Comparison of ENCODE assay signal across 8 cellular contexts in genomic region chr19:13881231-13881691, GRCh38. TPM values are rescaled to one million over a fixed set of nuclear protein-coding genes. Genes with fewer than 3 reads are reported as not detected.
DNase-seq lines count a peak whose midpoint lies in the region; ATAC-seq, FAIRE-seq and TF ChIP-seq lines count a peak whose summit lies in the region.

No MANE protein-coding gene starts in this region.

- ATAC-seq in GM23338: peak; percentile 62
- ATAC-seq in GM21786 (IDR thresholded peaks at IDR 0.05; ENCODE audit: unreplicated experiment): no peak

- H3K9me3 Mint-ChIP-seq in GM23338: no peaks in the 10 kb centered on the region

- H3K4me3 ChIP-seq in GM23338 (peak overlapping the region; percentile 50; the same call in 1 of the 2 replicates), SJCRH30 (peak overlapping the region; percentile 20), esophagus squamous epithelium (no peak overlapping the region)

- H3K27ac ChIP-seq in GM23338 (ENCODE audit: low read depth): peak overlapping the region; percentile 87; the same call in 1 of the 2 replicates
- peak overlapping the region; percentile 55; the same call in 1 of the 2 replicates for H3K27ac ChIP-seq in SJCRH30
- H3K27ac ChIP-seq in esophagus squamous epithelium: peak overlapping the region; percentile 89 to 95 (median 90)

- TF ChIP-seq CTCF in GM23338 (conservative IDR thresholded peaks at IDR 0.05; ENCODE audit: low read depth in 2 of 2) (0 out of 4 replicates have a peak, but pooled peaks of 1 of the 2 experiments have one; percentile 13), esophagus squamous epithelium (IDR thresholded peaks at IDR 0.05) (no peak)

- no peaks in the 10 kb centered on the region for H3K36me3 Mint-ChIP-seq in GM23338 (ENCODE audit: low read depth)

- H3K27me3 Mint-ChIP-seq in GM23338 (ENCODE audit: insufficient read depth, low read depth, poor library complexity): peaks cover 7% of the 10 kb centered on the region

- peak overlapping the region; percentile 52; the same call in 1 of the 2 replicates for H2AFZ ChIP-seq in GM23338

- intact Hi-C loops in esophagus squamous epithelium (cut with DNase I): loop anchor here (10.0 kb wide), 1 partner anchor 194 kb away; the partner anchor contains the start of gene MISP3

- H3K27me3 ChIP-seq in GM23338 (ENCODE audit: insufficient read depth) (peaks cover 15% of the 10 kb centered on the region), SJCRH30 (peaks cover 2% of the 10 kb centered on the region; the same call in 1 of the 2 replicates), esophagus squamous epithelium (no peaks in the 10 kb centered on the region)

- no peaks in the 10 kb centered on the region for H3K79me2 ChIP-seq in GM23338 (replicated peaks; ENCODE audit: insufficient read depth)

- WGBS in esophagus squamous epithelium, 2 donors: 31 to 72% methylated on average over 2 to 4 of the region's 12 CpGs

- peak overlapping the region; percentile 17; the same call in 2 of the 3 replicates for H3K4me3 Mint-ChIP-seq in GM23338

- peak overlapping the region; percentile 78 for H3K27ac Mint-ChIP-seq in GM23338

- H3K36me3 ChIP-seq in GM23338 (ENCODE audit: insufficient read depth) (no peaks in the 10 kb centered on the region), SJCRH30 (no peaks in the 10 kb centered on the region), esophagus squamous epithelium (no peaks in the 10 kb centered on the region)

- no peak for TF ChIP-seq POLR2A in esophagus squamous epithelium (IDR thresholded peaks at IDR 0.05)
- no peak for TF ChIP-seq POLR2A in GM12891 (IDR thresholded peaks at IDR 0.05; ENCODE audit: low read depth, low read length)

- H3K4me2 ChIP-seq in GM23338: peak overlapping the region; percentile 80

- H3K9me3 ChIP-seq in SJCRH30 (replicated peaks) (no peaks in the 10 kb centered on the region), esophagus squamous epithelium (no peaks in the 10 kb centered on the region)

- FAIRE-seq in GM12891 (lab: Jason Lieb, UNC) (no peak), frontal cortex (lab: Jason Lieb, UNC) (no peak)

- H4K20me1 ChIP-seq in GM23338 (replicated peaks; ENCODE audit: insufficient read depth): no peaks in the 10 kb centered on the region

- no peaks in the 10 kb centered on the region for H3K9me2 ChIP-seq in GM23338 (ENCODE audit: insufficient read depth)

- H3K4me1 Mint-ChIP-seq in GM23338: peaks cover 26% of the 10 kb centered on the region

- H3K4me1 ChIP-seq in GM23338 (ENCODE audit: insufficient read depth) (peaks cover 19% of the 10 kb centered on the region), SJCRH30 (peaks cover 18% of the 10 kb centered on the region), esophagus squamous epithelium (peaks cover 29 to 69% (median 41%) of the 10 kb centered on the region in 3 donors)

- DNase-seq in GM23338 (ENCODE audit: low spot score): peak; percentile 80
- peak; percentile 93 to 96 for DNase-seq in SJCRH30
- no peak for DNase-seq in esophagus squamous epithelium (lab: John Stamatoyannopoulos, UW)
- peak; percentile 55 for DNase-seq in stimulated activated CD8-positive, alpha-beta memory T cell treated with anti-CD3 and anti-CD28 coated beads, Interleukin-4, amount 100 ng/mL, for 48 hours
- DNase-seq in cerebellar cortex (ENCODE audit: low spot score): no peak
- no peak for DNase-seq in GM12891 (ENCODE audit: insufficient read length, low spot score)
- DNase-seq in frontal cortex (ENCODE audit: low spot score in 2 of 2): no peak

- H3F3A ChIP-seq in GM23338 (replicated peaks; ENCODE audit: low read depth): peaks cover 8% of the 10 kb centered on the region

TF ChIP-seq in GM23338, 12 proteins besides CTCF, POLR2A, EP300 and RAD21 (continues in another document):
- no peak for TF ChIP-seq ZNF331 (CRISPR knock-in tag; IDR thresholded peaks at IDR 0.05; ENCODE audit: low read depth)
- TF ChIP-seq STAT1 (IDR thresholded peaks at IDR 0.05; ENCODE audit: unreplicated experiment): no peak
- TF ChIP-seq ETS1 (IDR thresholded peaks at IDR 0.05): no peak
- no peak for TF ChIP-seq EZH2phosphoT487 (IDR thresholded peaks at IDR 0.05; ENCODE audit: unreplicated experiment)
- TF ChIP-seq JUNB (IDR thresholded peaks at IDR 0.05; ENCODE audit: unreplicated experiment): no peak
- no peak for TF ChIP-seq POLR2AphosphoS5 (IDR thresholded peaks at IDR 0.05; ENCODE audit: low read depth)

TF ChIP-seq in GM12891, 5 proteins besides CTCF, POLR2A, EP300 and RAD21:
- TF ChIP-seq PAX5 (IDR thresholded peaks at IDR 0.05; ENCODE audit: insufficient read depth, low read length, severe bottlenecking) (no peak), POLR2AphosphoS5 (IDR thresholded peaks at IDR 0.05; ENCODE audit: low read depth, low read length) (no peak), TAF1 (IDR thresholded peaks at IDR 0.05; ENCODE audit: low read depth, low read length) (no peak), POU2F2 (IDR thresholded peaks at IDR 0.05; ENCODE audit: low read depth, low read length) (no peak), SPI1 (IDR thresholded peaks at IDR 0.05; ENCODE audit: low read depth, low read length) (no peak)

RNA-seq across cellular contexts. Expression of gene NANOS3, which starts 4.3 kb away (rescaled TPM):
- not detected in 2 replicates for total RNA-seq in GM23338 (2014; rRNA removed; shearing (Covaris generic))
- polyA plus RNA-seq in GM23338 (2016; fragmentation: Nextera tagmentation; extraction: Ambion mirVana): not detected in 2 replicates
- 1.3 and 2.3 TPM in 2 replicates for total RNA-seq in SJCRH30 (2014; rRNA removed; shearing (Covaris generic))
- total RNA-seq in esophagus squamous epithelium: not detected
- 2.0 TPM for polyA plus RNA-seq in GM12891 (2012; ENCODE audit: low read depth, missing spikeins)
- total RNA-seq in frontal cortex: 3.7 TPM

RNA-seq across cellular contexts. Expression of gene BRME1, which starts 24.7 kb away (rescaled TPM):
- total RNA-seq in GM23338 (2014; rRNA removed; shearing (Covaris generic)): 3.7 and 4.0 TPM in 2 replicates
- polyA plus RNA-seq in GM23338 (2016; fragmentation: Nextera tagmentation; extraction: Ambion mirVana): 3.9 and 4.7 TPM in 2 replicates
- total RNA-seq in SJCRH30 (2014; rRNA removed; shearing (Covaris generic)): 10.0 and 11.7 TPM in 2 replicates
- total RNA-seq in esophagus squamous epithelium: 1 to 10 TPM; 1.8 to 6.3 (median 4.0) TPM
- polyA plus RNA-seq in GM12891 (2012; ENCODE audit: low read depth, missing spikeins): 0.56 TPM
- 13.0 TPM for total RNA-seq in frontal cortex

RNA-seq across cellular contexts. Expression of gene CC2D1A, which starts 24.7 kb away (rescaled TPM):
- 27.3 and 39.7 TPM in 2 replicates for total RNA-seq in GM23338 (2014; rRNA removed; shearing (Covaris generic))
- polyA plus RNA-seq in GM23338 (2016; fragmentation: Nextera tagmentation; extraction: Ambion mirVana): 21.7 and 23.1 TPM in 2 replicates
- 10.8 and 15.3 TPM in 2 replicates for total RNA-seq in SJCRH30 (2014; rRNA removed; shearing (Covaris generic))
- total RNA-seq in esophagus squamous epithelium (10 to 100 TPM; 28.0 to 56.9 (median 36.0) TPM), frontal cortex (10.2 TPM)
- polyA plus RNA-seq in GM12891 (2012; ENCODE audit: low read depth, missing spikeins): 11.5 TPM

RNA-seq across cellular contexts. Expression of gene PODNL1, which starts 57.0 kb away (rescaled TPM):
- 0.24 TPM in 1 of 2 replicates, not detected in the other for total RNA-seq in GM23338 (2014; rRNA removed; shearing (Covaris generic))
- polyA plus RNA-seq in GM23338 (2016; fragmentation: Nextera tagmentation; extraction: Ambion mirVana): 1.3 TPM in 1 of 2 replicates, not detected in the other
- 0.08 TPM in 1 of 2 replicates, not detected in the other for total RNA-seq in SJCRH30 (2014; rRNA removed; shearing (Covaris generic))
- total RNA-seq in esophagus squamous epithelium: 1 to 10 TPM; 2.3 to 8.0 (median 3.3) TPM
- polyA plus RNA-seq in GM12891 (2012; ENCODE audit: low read depth, missing spikeins): 0.08 TPM
- total RNA-seq in frontal cortex: 0.41 TPM

Comparison
In these comparisons a context has a peak if more than half of its experiments do, and no peak if none do; other contexts are left out.
1. DNase-seq: peak in GM23338 (single experiment), SJCRH30 (2 of 2) and stimulated activated CD8-positive, alpha-beta memory T cell treated with anti-CD3 and anti-CD28 coated beads, Interleukin-4, amount 100 ng/mL, for 48 hours (single experiment); none in esophagus squamous epithelium (single experiment), cerebellar cortex (single experiment), GM12891 (single experiment) and frontal cortex (0 of 2).
2. H3K4me3 ChIP-seq: peak in GM23338 (single experiment) and SJCRH30 (single experiment); none in esophagus squamous epithelium (0 of 4).
3. Peak in every context shown above with its lines, with median percentiles within 50 percentile points of each other: H3K27ac ChIP-seq.